In genomic region chr7:303425-303824, GRCh38 we compare ENCODE assay signal across 22 cellular contexts. TPM values are rescaled to one million over a fixed set of nuclear protein-coding genes. Genes with fewer than 3 reads are reported as not detected.
"Had no signal": no experiment of that assay in that cellular context is flagged by ENCODE, and none has a peak within 500 bp of the region (broad histone marks: within the 10 kb centered on the region; RNA-seq: fewer than 3 reads in every experiment).

No MANE protein-coding gene starts in this region.

- H3K9me3 ChIP-seq: Peyer's patch had no signal

- H3K27me3 ChIP-seq: Peyer's patch had no signal

- DNase-seq: activated CD4-positive, alpha-beta memory T cell treated with anti-CD3 and anti-CD28 coated beads, Interleukin-2, amount 10 ng/mL, durations not matched to agents 7 days and 5 days; activated CD4-positive, alpha-beta T cell treated with anti-CD3 and anti-CD28 coated beads, Interleukin-2, amount 10 ng/mL, durations not matched to agents 7 days and 5 days; activated CD4-positive, CD25-positive, alpha-beta regulatory T cell; activated naive CD4-positive, alpha-beta T cell treated with Interleukin-2 at 50 U/mL for 16 hours; activated T-cell treated with anti-CD3 and anti-CD28 coated beads for 4 hours; amygdala; NCI-H1092; NCI-H1417; NCI-H1930; NCI-H2107; NCI-H510A treated with DMSO at 0.1 percent for 48 hours; SHP77 treated with DMSO at 0.1 percent for 48 hours; T-cell; T-helper 2 cell; T1000 had no signal

- ATAC-seq: T-cell had no signal

- H3K36me3 ChIP-seq: Peyer's patch had no signal

- H3K4me1 ChIP-seq: Peyer's patch had no signal

- H3K4me3 ChIP-seq: Peyer's patch had no signal

- H3K27ac ChIP-seq: KMS-11, Peyer's patch, RWPE1 had no signal

RNA-seq across cellular contexts. Expression of gene FOXL3, which starts 13.5 kb away (rescaled TPM):
- total RNA-seq: activated CD4-positive, alpha-beta memory T cell treated with anti-CD3 and anti-CD28 coated beads, Interleukin-2, amount 10 ng/mL, durations not matched to agents 7 days and 5 days; activated CD4-positive, alpha-beta T cell treated with anti-CD3 and anti-CD28 coated beads, Interleukin-2, amount 10 ng/mL, durations not matched to agents 7 days and 5 days; activated CD8-positive, alpha-beta memory T cell treated with anti-CD3 and anti-CD28 coated beads for 36 hours; astrocyte; MCF 10A; Peyer's patch; SK-MEL-5; T-cell had no signal
